Comparison of ENCODE assay signal across 9 cellular contexts in genomic region chr12:18139989-18140596, GRCh38. TPM values are rescaled to one million over a fixed set of nuclear protein-coding genes. Genes with fewer than 3 reads are reported as not detected.
DNase-seq lines count a peak whose midpoint lies in the region; ATAC-seq and TF ChIP-seq lines count a peak whose summit lies in the region.
"Had no signal": no experiment of that assay in that cellular context is flagged by ENCODE, and none has a peak within 500 bp of the region (broad histone marks: within the 10 kb centered on the region; RNA-seq: fewer than 3 reads in every experiment).

No MANE protein-coding gene starts in this region.

- CTCF ChIA-PET in BJ (lab: Yijun Ruan, JAX) = interaction anchor here (0.6 to 2.0 kb wide), 3 partner anchors 9 to 12 kb away, joined by 3 to 6 read pairs (median 5); no protein-coding TSS in a partner anchor

- DNase-seq in BJ (ENCODE audit: low read depth) (no peak), GM20000 (ENCODE audit: low spot score) (peak; percentile 10), NCI-H446 (lab: John Stamatoyannopoulos, UW) (peak; percentile 13 to 48), dorsolateral prefrontal cortex (no peak), pons (ENCODE audit: low spot score) (peak; percentile 58), ureter (ENCODE audit: low spot score) (no peak), NCI-H2029 treated with DMSO at 0.1 percent for 48 hours (lab: John Stamatoyannopoulos, UW) (no peak)

- ATAC-seq in HG02588 (IDR thresholded peaks at IDR 0.05; ENCODE audit: unreplicated experiment) = no peak

- H3K36me3 ChIP-seq in BJ (ENCODE audit: control insufficient read depth, insufficient read depth, low read length) = no peaks in the 10 kb centered on the region

- H3K4me3 ChIP-seq in BJ (ENCODE audit: low read depth, low read length) (no peak overlapping the region), dorsolateral prefrontal cortex (no peak overlapping the region)

- peak; percentile 34 for TF ChIP-seq CTCF in BJ (IDR thresholded peaks at IDR 0.05; ENCODE audit: insufficient read depth, low read depth, low read length)
- no peak for TF ChIP-seq CTCF in GM20000 (IDR thresholded peaks at IDR 0.05; ENCODE audit: extremely low read depth, missing control alignments)
- peak; percentile 44 to 79 (median 66) for TF ChIP-seq CTCF in dorsolateral prefrontal cortex (IDR thresholded peaks at IDR 0.05 in 54 of 56, conservative IDR thresholded peaks at IDR 0.05 in 2 of 56; ENCODE audit: low read depth in 1 of 56, partially characterized antibody in 56 of 56)

- H3K27me3 ChIP-seq in BJ (ENCODE audit: control insufficient read depth, insufficient read depth, low read length) (no peaks in the 10 kb centered on the region), dorsolateral prefrontal cortex (peaks cover 0 to under 1% (median 0%) of the 10 kb centered on the region in 45 donors)

- intact Hi-C loops in dorsolateral prefrontal cortex (cut with DNase I) = no loop called here

- H3K27ac ChIP-seq in dorsolateral prefrontal cortex = no peak overlapping the region

- POLR2A ChIA-PET in BJ (lab: Charles Lee) = no interaction called here

RNA-seq across cellular contexts. Expression of gene RERGL, which starts 50.1 kb away (rescaled TPM):
- polyA plus RNA-seq in BJ (2011; rRNA removed) = 0.21 TPM in 1 of 2 replicates, not detected in the other
- not detected in 2 replicates for polyA minus RNA-seq in BJ (2011; rRNA and poly(A)+ RNA removed)
- total RNA-seq in dorsolateral prefrontal cortex (10 to 100 TPM in 3 of 120 experiments, 1 to 10 TPM in 110, under 1 TPM in 6, not detected in 1; 0.44 to 12.7 (median 3.4) TPM), ureter (4.5 TPM)
- total RNA-seq: glomerular endothelial cell had no signal

Comparison
In these comparisons a context has a peak if more than half of its experiments do, and no peak if none do; other contexts are left out.
1. DNase-seq: peak in GM20000 (single experiment), NCI-H446 (2 of 2) and pons (single experiment); none in BJ (single experiment), dorsolateral prefrontal cortex (0 of 10), ureter (single experiment) and NCI-H2029 treated with DMSO at 0.1 percent for 48 hours (single experiment).